13 cellular contexts compared by ENCODE assay signal in genomic region chr7:150515752-150516151, GRCh38. TPM values are rescaled to one million over a fixed set of nuclear protein-coding genes. Genes with fewer than 3 reads are reported as not detected.
DNase-seq lines count a peak whose midpoint lies in the region; ATAC-seq, FAIRE-seq and TF ChIP-seq lines count a peak whose summit lies in the region.
"Had no signal": no experiment of that assay in that cellular context is flagged by ENCODE, and none has a peak within 500 bp of the region (broad histone marks: within the 10 kb centered on the region; RNA-seq: fewer than 3 reads in every experiment).

No MANE protein-coding gene starts in this region.

- peaks cover 7 to 27% (median 8%) of the 10 kb centered on the region in 3 experiments for H3K36me3 ChIP-seq in naive thymus-derived CD4-positive, alpha-beta T cell (ENCODE audit: control insufficient read depth in 2 of 3, insufficient read depth in 3 of 3, low read length in 3 of 3)

- CTCF ChIA-PET in naive thymus-derived CD4-positive, alpha-beta T cell (lab: Charles Lee) = interaction anchor here (0.6 to 7.4 kb wide), 11 partner anchors 13 to 239 kb away, joined by 3 to 91 read pairs (median 4); partner anchors contain the start of genes GIMAP1, GIMAP4 and GIMAP8

- no peak for TF ChIP-seq CTCF in GM10266 (IDR thresholded peaks at IDR 0.05; ENCODE audit: control insufficient read depth, insufficient read depth, low read depth, missing control alignments)

- H3K4me1 Mint-ChIP-seq in dendritic cell treated with granulocyte-macrophage colony-stimulating factor and Interleukin-4, amounts not matched to agents 40 ng/mL and 50 ng/mL, for 4 days (ENCODE audit: low read depth) = peaks cover 39% of the 10 kb centered on the region
- peaks cover 33 to 43% (median 38%) of the 10 kb centered on the region in 7 donors for H3K4me1 Mint-ChIP-seq in naive thymus-derived CD4-positive, alpha-beta T cell

- TF ChIP-seq POLR2A in H54 (IDR thresholded peaks at IDR 0.05; ENCODE audit: low read depth, low read length) = no peak

- H3K27me3 Mint-ChIP-seq in dendritic cell treated with granulocyte-macrophage colony-stimulating factor and Interleukin-4, amounts not matched to agents 40 ng/mL and 50 ng/mL, for 4 days = no peaks in the 10 kb centered on the region
- no peaks in the 10 kb centered on the region for H3K27me3 Mint-ChIP-seq in naive thymus-derived CD4-positive, alpha-beta T cell

- DNase-seq in Right ventricle myocardium inferior (ENCODE audit: missing footprints) = no peak
- no peak for DNase-seq in cardiac septum (ENCODE audit: low spot score)
- DNase-seq in naive thymus-derived CD4-positive, alpha-beta T cell = peak in 1 of 9 donors; percentile 29
- no peak for DNase-seq in H54 (ENCODE audit: insufficient read length, low spot score)
- no peak for DNase-seq in GM10266 (ENCODE audit: extremely low spot score)
- DNase-seq in effector CD4-positive, alpha-beta T cell = no peak
- DNase-seq: kidney glomerular epithelial cell, NCI-H1694 treated with DMSO at 0.1 percent for 48 hours had no signal

- peak overlapping the region; percentile 95 for H3K4me3 Mint-ChIP-seq in dendritic cell treated with granulocyte-macrophage colony-stimulating factor and Interleukin-4, amounts not matched to agents 40 ng/mL and 50 ng/mL, for 4 days
- H3K4me3 Mint-ChIP-seq in naive thymus-derived CD4-positive, alpha-beta T cell = peak overlapping the region; percentile 93 to 100 (median 99)

- H3K36me3 Mint-ChIP-seq in dendritic cell treated with granulocyte-macrophage colony-stimulating factor and Interleukin-4, amounts not matched to agents 40 ng/mL and 50 ng/mL, for 4 days (ENCODE audit: low read depth) = peaks cover 20% of the 10 kb centered on the region
- H3K36me3 Mint-ChIP-seq in naive thymus-derived CD4-positive, alpha-beta T cell = peaks cover 37 to 62% (median 54%) of the 10 kb centered on the region in 5 donors

- POLR2A ChIA-PET in naive thymus-derived CD4-positive, alpha-beta T cell (lab: Charles Lee) = interaction anchor here (0.6 to 13.3 kb wide), 37 partner anchors 10 to 243 kb away, joined by 3 to 829 read pairs (median 12); partner anchors contain the start of genes GIMAP1, GIMAP2, GIMAP4 and GIMAP5

- H3K9me3 Mint-ChIP-seq in dendritic cell treated with granulocyte-macrophage colony-stimulating factor and Interleukin-4, amounts not matched to agents 40 ng/mL and 50 ng/mL, for 4 days = peaks cover 11% of the 10 kb centered on the region
- H3K9me3 Mint-ChIP-seq in naive thymus-derived CD4-positive, alpha-beta T cell = peaks cover 4 to 13% (median 6%) of the 10 kb centered on the region in 11 donors

- intact Hi-C loops in Right ventricle myocardium inferior (cut with DNase I) = loop anchor here (2.0 to 5.0 kb wide), 3 partner anchors 52 to 117 kb away; partner anchors contain the start of genes GIMAP4, GIMAP6 and GIMAP8
- intact Hi-C loops in cardiac septum (cut with DNase I) = loop anchor here (5.0 kb wide), 1 partner anchor 63 kb away; the partner anchor contains the start of gene GIMAP8
- intact Hi-C loops in dendritic cell treated with granulocyte-macrophage colony-stimulating factor and Interleukin-4, amounts not matched to agents 40 ng/mL and 50 ng/mL, for 4 days (cut with micrococcal nuclease) = loop anchor here (5.0 to 10.0 kb wide), 2 partner anchors 52 to 61 kb away; partner anchors contain the start of genes GIMAP4 and GIMAP8
- intact Hi-C loops in naive thymus-derived CD4-positive, alpha-beta T cell (cut with micrococcal nuclease) = loop anchor here (1.0 to 5.0 kb wide), 13 partner anchors 7 to 240 kb away; partner anchors contain the start of genes ACTR3C (in 1 of the 2), GIMAP1 (in 1 of the 2), GIMAP2 (in 1 of the 2) and LRRC61 (in 1 of the 2)

- no peaks in the 10 kb centered on the region for H3K27me3 ChIP-seq in naive thymus-derived CD4-positive, alpha-beta T cell (ENCODE audit: control insufficient read depth in 2 of 2, insufficient read depth in 2 of 2, low read length in 2 of 2)

- peak overlapping the region; percentile 94 for H3K4me3 ChIP-seq in naive thymus-derived CD4-positive, alpha-beta T cell (ENCODE audit: low read length)

- H3K27ac Mint-ChIP-seq in dendritic cell treated with granulocyte-macrophage colony-stimulating factor and Interleukin-4, amounts not matched to agents 40 ng/mL and 50 ng/mL, for 4 days = peak overlapping the region; percentile 97
- H3K27ac Mint-ChIP-seq in naive thymus-derived CD4-positive, alpha-beta T cell = peak overlapping the region; percentile 94 to 99 (median 98)

- FAIRE-seq in H54 (lab: Jason Lieb, UNC) = no peak

- H3K27ac ChIP-seq in naive thymus-derived CD4-positive, alpha-beta T cell (ENCODE audit: low read depth, low read length) = peak overlapping the region; percentile 84
- H3K27ac ChIP-seq: VCaP had no signal

- H3K9me3 ChIP-seq in naive thymus-derived CD4-positive, alpha-beta T cell (ENCODE audit: control insufficient read depth in 2 of 3, low read length in 3 of 3) = no peaks in the 10 kb centered on the region

- peaks cover 35% of the 10 kb centered on the region in 2 donors for H3K4me1 ChIP-seq in naive thymus-derived CD4-positive, alpha-beta T cell (ENCODE audit: control insufficient read depth in 2 of 2, insufficient read depth in 2 of 2, low read length in 2 of 2)

- ATAC-seq in Right ventricle myocardium inferior (peak; percentile 26), HG02763 (IDR thresholded peaks at IDR 0.05; ENCODE audit: unreplicated experiment) (no peak)
- ATAC-seq in naive thymus-derived CD4-positive, alpha-beta T cell = no peak

RNA-seq across cellular contexts. Expression of gene GIMAP7, which starts 1.1 kb away (rescaled TPM):
- 21.4 TPM for total RNA-seq in Right ventricle myocardium inferior
- 13.0 TPM for total RNA-seq in cardiac septum
- 100 to 1,000 TPM in 3 of 5 experiments, 10 to 100 TPM in 2; 66.3 to 555 (median 321) TPM for total RNA-seq in naive thymus-derived CD4-positive, alpha-beta T cell
- 1,000 to 10,000 TPM in 1 of 2 donors, 100 to 1,000 TPM in 1; 772 to 1,293 TPM for polyA plus RNA-seq in naive thymus-derived CD4-positive, alpha-beta T cell
- total RNA-seq: fibroblast of lung, HT-29 had no signal
- polyA plus RNA-seq: fibroblast of lung had no signal

RNA-seq across cellular contexts. Expression of gene GIMAP4, which starts 51.4 kb away (rescaled TPM):
- total RNA-seq in Right ventricle myocardium inferior (38.4 TPM), cardiac septum (18.2 TPM)
- 100 to 1,000 TPM in 4 of 5 experiments, 10 to 100 TPM in 1; 74.9 to 413 (median 406) TPM for total RNA-seq in naive thymus-derived CD4-positive, alpha-beta T cell
- 100 to 1,000 TPM; 405 to 762 TPM for polyA plus RNA-seq in naive thymus-derived CD4-positive, alpha-beta T cell
- total RNA-seq: fibroblast of lung, HT-29 had no signal
- polyA plus RNA-seq: fibroblast of lung had no signal
